8 cellular contexts compared by ENCODE assay signal in genomic region chr4:143358923-143359694, GRCh38. TPM values are rescaled to one million over a fixed set of nuclear protein-coding genes. Genes with fewer than 3 reads are reported as not detected.
DNase-seq lines count a peak whose midpoint lies in the region; ATAC-seq, FAIRE-seq and TF ChIP-seq lines count a peak whose summit lies in the region.

No MANE protein-coding gene starts in this region.

- peak; percentile 88 for ATAC-seq in GM18858 (IDR thresholded peaks at IDR 0.05; ENCODE audit: unreplicated experiment)
- ATAC-seq in HG03039 (IDR thresholded peaks at IDR 0.05; ENCODE audit: unreplicated experiment): peak; percentile 80
- peak; percentile 21; the same call in 1 of the 2 replicates for ATAC-seq in Panc1
- ATAC-seq in naive B cell (ENCODE audit: low read depth in 2 of 2): peak; percentile 90 to 91

- H3K4me3 Mint-ChIP-seq in naive B cell: peak overlapping the region; percentile 72 to 90 (median 85)

- peaks cover 0 to 2% (median 0%) of the 10 kb centered on the region in 7 donors for H3K9me3 Mint-ChIP-seq in naive B cell

- no peak overlapping the region for H3K4me3 ChIP-seq in Panc1 (ENCODE audit: low read depth in 2 of 2, low read length in 2 of 2)

- peak overlapping the region; percentile 94 to 99 (median 98) for H3K27ac Mint-ChIP-seq in naive B cell

- H3K27ac ChIP-seq in Panc1 (ENCODE audit: low read length) (no peak overlapping the region), substantia nigra (ENCODE audit: low read depth, low read length, poor library complexity, severe bottlenecking) (no peak overlapping the region)

- no peak for TF ChIP-seq CTCF in Panc1 (IDR thresholded peaks at IDR 0.05)

- FAIRE-seq in colon (lab: Jason Lieb, UNC): peak; percentile 96

- CTCF ChIA-PET in Panc1 (lab: Charles Lee): no interaction called here

- no peaks in the 10 kb centered on the region for H3K9me3 ChIP-seq in Panc1 (ENCODE audit: control insufficient read depth, insufficient read depth, low read depth, low read length)

- no peaks in the 10 kb centered on the region for H3K36me3 Mint-ChIP-seq in naive B cell

- peak; percentile 29 for DNase-seq in AG08395 (ENCODE audit: low spot score)
- DNase-seq in Panc1 (ENCODE audit: low read depth, low spot score): no peak
- DNase-seq in naive B cell: peak; percentile 82
- DNase-seq in cerebellar nuclear complex (lab: John Stamatoyannopoulos, UW): no peak
- DNase-seq in substantia nigra (lab: John Stamatoyannopoulos, UW): no peak

- intact Hi-C loops in Panc1 (cut with micrococcal nuclease; ENCODE audit: unreplicated experiment): no loop called here

- H3K36me3 ChIP-seq in Panc1 (ENCODE audit: control insufficient read depth, insufficient read depth, low read length): no peaks in the 10 kb centered on the region

- in situ Hi-C loops in Panc1 (cut with HindIII; ENCODE audit: low pct_unique_long_range_greater_than_20kb, low sequenced_read_pairs): no loop called here

- H3K4me1 Mint-ChIP-seq in naive B cell: peaks cover 41 to 73% (median 70%) of the 10 kb centered on the region in 3 donors

- no peaks in the 10 kb centered on the region for H3K4me1 ChIP-seq in Panc1 (ENCODE audit: control insufficient read depth, insufficient read depth, low read length)

- BruUV-seq in Panc1 (replicated peaks; lab: Mats Ljungman, UMichigan): no TSS peak

- POLR2A ChIA-PET in Panc1 (lab: Charles Lee): no interaction called here

- no peaks in the 10 kb centered on the region for H3K27me3 Mint-ChIP-seq in naive B cell

- no peaks in the 10 kb centered on the region for H3K27me3 ChIP-seq in Panc1 (ENCODE audit: control insufficient read depth, insufficient read depth, low read length)

RNA-seq across cellular contexts. Expression of gene GAB1, which starts 22.4 kb away (rescaled TPM):
- total RNA-seq in Panc1 (2021; ENCODE audit: unreplicated experiment): 2.8 TPM
- 2.0 TPM for polyA plus RNA-seq in Panc1 (2012; ENCODE audit: insufficient read length)
- polyA plus RNA-seq in naive B cell (ENCODE audit: low read depth in 6 of 6): 10 to 100 TPM in 2 of 6 donors, 1 to 10 TPM in 4; 4.3 to 14.5 (median 7.5) TPM

Comparison
In these comparisons a context has a peak if more than half of its experiments do, and no peak if none do; other contexts are left out.
1. DNase-seq: peak in AG08395 (single experiment) and naive B cell (single experiment); none in Panc1 (single experiment), cerebellar nuclear complex (0 of 2) and substantia nigra (0 of 49).
2. ATAC-seq: peak in every context shown above with its lines; median percentile 90 in naive B cell; 88 in GM18858; 80 in HG03039; 21 in Panc1.